22 cellular contexts compared by ENCODE assay signal in genomic region chr3:25381083-25381482, GRCh38. TPM values are rescaled to one million over a fixed set of nuclear protein-coding genes. Genes with fewer than 3 reads are reported as not detected.
"Had no signal": no experiment of that assay in that cellular context is flagged by ENCODE, and none has a peak within 500 bp of the region (broad histone marks: within the 10 kb centered on the region; RNA-seq: fewer than 3 reads in every experiment).

No MANE protein-coding gene starts in this region.

- H3K36me3 Mint-ChIP-seq: activated CD4-positive, alpha-beta memory T cell treated with anti-CD3 and anti-CD28 coated beads for 36 hours; activated naive CD8-positive, alpha-beta T cell; neural progenitor cell; stimulated activated naive B cell treated with anti-CD40 and anti-IgM and Interleukin-4, amounts not matched to agents 10 μg/mL and 1 μg/mL and 100 μg/mL, for 72 hours had no signal

- H3K27ac ChIP-seq: body of pancreas, gastrocnemius medialis, neural progenitor cell, ovary, psoas muscle, SK-N-MC, skin epidermis had no signal

- H3K9me3 ChIP-seq: body of pancreas, gastrocnemius medialis, ovary, psoas muscle had no signal

- ATAC-seq: body of pancreas; gastrocnemius medialis; left cardiac atrium; psoas muscle; right cardiac atrium; stimulated activated naive B cell treated with anti-CD40 and anti-IgM and Interleukin-4, amounts not matched to agents 10 μg/mL and 1 μg/mL and 100 μg/mL, for 72 hours had no signal

- H3K27me3 ChIP-seq: body of pancreas, gastrocnemius medialis, neural progenitor cell, ovary had no signal

- H3K4me1 ChIP-seq: body of pancreas, gastrocnemius medialis, neural progenitor cell, psoas muscle had no signal

- H3K27me3 Mint-ChIP-seq: activated CD4-positive, alpha-beta memory T cell treated with anti-CD3 and anti-CD28 coated beads for 36 hours had no signal

- H3K27ac Mint-ChIP-seq: activated CD4-positive, alpha-beta memory T cell treated with anti-CD3 and anti-CD28 coated beads for 36 hours; activated naive CD8-positive, alpha-beta T cell; activated T-helper 1 cell treated with anti-CD3 and anti-CD28 coated beads, Interleukin-12 subunit alpha, Interleukin-12 subunit beta, Interleukin-2, Interleukin-4 antibody, amounts not matched to agents 30 ng/mL and 10 ng/mL and 1 ng/mL, durations not matched to agents 14 hours and 24 hours and 36 hours; neural progenitor cell; stimulated activated naive B cell treated with anti-CD40 and anti-IgM and Interleukin-4, amounts not matched to agents 10 μg/mL and 1 μg/mL and 100 μg/mL, for 72 hours; T-helper 2 cell treated with Interferon-gamma antibody and Interleukin-4, amounts not matched to agents 5 μg/mL and 100 μg/mL, for 36 hours had no signal

- DNase-seq: activated CD4-positive, alpha-beta memory T cell treated with anti-CD3 and anti-CD28 coated beads for 36 hours; activated CD4-positive, alpha-beta T cell treated with anti-CD3 and anti-CD28 coated beads for 4 hours; activated gamma-delta T cell treated with Interleukin-2 at 50 U/mL for 16 hours; activated T-cell treated with anti-CD3 and anti-CD28 coated beads for 4 hours; amygdala; body of pancreas; dorsolateral prefrontal cortex; gastrocnemius medialis; head of caudate nucleus; left cardiac atrium; midbrain; ovary; psoas muscle; right cardiac atrium; stimulated activated naive B cell treated with anti-CD40 and anti-IgM and Interleukin-4, amounts not matched to agents 10 μg/mL and 1 μg/mL and 100 μg/mL, for 72 hours had no signal

- H3K4me3 Mint-ChIP-seq: activated CD4-positive, alpha-beta memory T cell treated with anti-CD3 and anti-CD28 coated beads for 36 hours; activated naive CD8-positive, alpha-beta T cell; activated T-helper 1 cell treated with anti-CD3 and anti-CD28 coated beads, Interleukin-12 subunit alpha, Interleukin-12 subunit beta, Interleukin-2, Interleukin-4 antibody, amounts not matched to agents 30 ng/mL and 10 ng/mL and 1 ng/mL, durations not matched to agents 14 hours and 24 hours and 36 hours; neural progenitor cell; stimulated activated naive B cell treated with anti-CD40 and anti-IgM and Interleukin-4, amounts not matched to agents 10 μg/mL and 1 μg/mL and 100 μg/mL, for 72 hours; T-helper 2 cell treated with Interferon-gamma antibody and Interleukin-4, amounts not matched to agents 5 μg/mL and 100 μg/mL, for 36 hours had no signal

- H3K4me3 ChIP-seq: body of pancreas, dorsolateral prefrontal cortex, gastrocnemius medialis, lung, neural progenitor cell, ovary, psoas muscle, SK-N-MC, skin epidermis had no signal

- H3K9me3 Mint-ChIP-seq: activated CD4-positive, alpha-beta memory T cell treated with anti-CD3 and anti-CD28 coated beads for 36 hours; activated T-helper 1 cell treated with anti-CD3 and anti-CD28 coated beads, Interleukin-12 subunit alpha, Interleukin-12 subunit beta, Interleukin-2, Interleukin-4 antibody, amounts not matched to agents 30 ng/mL and 10 ng/mL and 1 ng/mL, durations not matched to agents 14 hours and 24 hours and 36 hours; stimulated activated naive B cell treated with anti-CD40 and anti-IgM and Interleukin-4, amounts not matched to agents 10 μg/mL and 1 μg/mL and 100 μg/mL, for 72 hours; T-helper 2 cell treated with Interferon-gamma antibody and Interleukin-4, amounts not matched to agents 5 μg/mL and 100 μg/mL, for 36 hours had no signal

- H3K4me1 Mint-ChIP-seq: neural progenitor cell; stimulated activated naive B cell treated with anti-CD40 and anti-IgM and Interleukin-4, amounts not matched to agents 10 μg/mL and 1 μg/mL and 100 μg/mL, for 72 hours had no signal

- H3K36me3 ChIP-seq: gastrocnemius medialis, neural progenitor cell, ovary had no signal

RNA-seq across cellular contexts. Expression of gene RARB, which starts 47.0 kb away (rescaled TPM):
- total RNA-seq: activated CD4-positive, alpha-beta memory T cell treated with anti-CD3 and anti-CD28 coated beads for 36 hours; activated T-helper 1 cell treated with anti-CD3 and anti-CD28 coated beads, Interleukin-12 subunit alpha, Interleukin-12 subunit beta, Interleukin-2, Interleukin-4 antibody, amounts not matched to agents 30 ng/mL and 10 ng/mL and 1 ng/mL, durations not matched to agents 14 hours and 24 hours and 36 hours had no signal
